39 cellular contexts compared by ENCODE assay signal in genomic region chr10:29314726-29315125, GRCh38. TPM values are rescaled to one million over a fixed set of nuclear protein-coding genes. Genes with fewer than 3 reads are reported as not detected.
"Had no signal": no experiment of that assay in that cellular context is flagged by ENCODE, and none has a peak within 500 bp of the region (broad histone marks: within the 10 kb centered on the region; RNA-seq: fewer than 3 reads in every experiment).

No MANE protein-coding gene starts in this region.

- H3K4me1 ChIP-seq: adrenal gland had no signal

- FAIRE-seq: astrocyte, TTC549 had no signal

- H3K27ac ChIP-seq: adrenal gland, body of pancreas, brain microvascular endothelial cell, breast epithelium, VCaP had no signal

- H3K4me3 Mint-ChIP-seq: activated B cell treated with CpG ODN at 0.5 μM for 24 hours; activated CD4-positive, alpha-beta memory T cell treated with anti-CD3 and anti-CD28 coated beads for 36 hours; activated CD4-positive, alpha-beta T cell treated with anti-CD3 and anti-CD28 coated beads, Interleukin-2, amount 10 ng/mL, durations not matched to agents 24 days and 14 days; activated CD8-positive, alpha-beta T cell treated with anti-CD3 and anti-CD28 coated beads for 36 hours; activated naive CD4-positive, alpha-beta T cell treated with anti-CD3 and anti-CD28 coated beads for 36 hours; activated naive CD8-positive, alpha-beta T cell treated with anti-CD3 and anti-CD28 coated beads for 36 hours; activated T-cell treated with anti-CD3 and anti-CD28 coated beads, Interleukin-2, amount 50 U/mL, for 4 hours; activated T-cell treated with anti-CD3 and anti-CD28 coated beads, Interleukin-2, amount 50 U/mL, for 72 hours; activated T-helper 1 cell treated with anti-CD3 and anti-CD28 coated beads, Interleukin-12 subunit alpha, Interleukin-12 subunit beta, Interleukin-2, Interleukin-4 antibody, amounts not matched to agents 30 ng/mL and 10 ng/mL and 1 ng/mL, durations not matched to agents 14 hours and 24 hours and 36 hours; activated T-helper 17 cell treated with anti-CD3 and anti-CD28 coated beads, Interleukin-2, amount 50 U/mL, for 72 hours; T-cell; T-helper 2 cell treated with Interferon-gamma antibody and Interleukin-4, amounts not matched to agents 5 μg/mL and 100 μg/mL, for 36 hours had no signal

- H3K27ac Mint-ChIP-seq: activated B cell treated with CpG ODN at 0.5 μM for 24 hours; activated CD4-positive, alpha-beta memory T cell treated with anti-CD3 and anti-CD28 coated beads for 36 hours; activated CD4-positive, alpha-beta T cell treated with anti-CD3 and anti-CD28 coated beads, Interleukin-2, amount 10 ng/mL, durations not matched to agents 24 days and 14 days; activated CD8-positive, alpha-beta T cell treated with anti-CD3 and anti-CD28 coated beads for 36 hours; activated naive CD4-positive, alpha-beta T cell treated with anti-CD3 and anti-CD28 coated beads for 36 hours; activated naive CD4-positive, alpha-beta T cell treated with anti-CD3 and anti-CD28 coated beads, Interleukin-2, amount 50 U/mL, for 72 hours; activated naive CD8-positive, alpha-beta T cell treated with anti-CD3 and anti-CD28 coated beads for 36 hours; activated T-cell treated with anti-CD3 and anti-CD28 coated beads, Interleukin-2, amount 50 U/mL, for 72 hours; activated T-helper 1 cell treated with anti-CD3 and anti-CD28 coated beads, Interleukin-12 subunit alpha, Interleukin-12 subunit beta, Interleukin-2, Interleukin-4 antibody, amounts not matched to agents 30 ng/mL and 10 ng/mL and 1 ng/mL, durations not matched to agents 14 hours and 24 hours and 36 hours; activated T-helper 17 cell treated with anti-CD3 and anti-CD28 coated beads, Interleukin-2, amount 50 U/mL, for 72 hours; T-cell; T-helper 2 cell treated with Interferon-gamma antibody and Interleukin-4, amounts not matched to agents 5 μg/mL and 100 μg/mL, for 36 hours had no signal

- DNase-seq: activated B cell treated with CpG ODN at 0.5 μM for 24 hours; activated CD4-positive, alpha-beta memory T cell treated with anti-CD3 and anti-CD28 coated beads for 36 hours; activated CD4-positive, alpha-beta T cell treated with anti-CD3 and anti-CD28 coated beads for 4 hours; activated CD4-positive, alpha-beta T cell treated with anti-CD3 and anti-CD28 coated beads, Interleukin-2, amount 10 ng/mL, durations not matched to agents 24 days and 14 days; activated CD4-positive, alpha-beta T cell treated with anti-CD3 and anti-CD28 coated beads, Interleukin-2, amount 50 U/mL, for 1 hour; activated CD4-positive, alpha-beta T cell treated with anti-CD3 and anti-CD28 coated beads, Interleukin-2, amount 50 U/mL, for 4 hours; activated CD4-positive, CD25-positive, alpha-beta regulatory T cell treated with anti-CD3 and anti-CD28 coated beads, Interleukin-2, amount 50 U/mL, for 72 hours; activated CD8-positive, alpha-beta memory T cell treated with anti-CD3 and anti-CD28 coated beads, Interleukin-2, amount 50 U/mL, for 4 hours; activated CD8-positive, alpha-beta T cell treated with anti-CD3 and anti-CD28 coated beads for 36 hours; activated effector memory CD4-positive, alpha-beta T cell treated with anti-CD3 and anti-CD28 coated beads, Interleukin-2, amount 50 U/mL, for 16 hours; activated gamma-delta T cell treated with Interleukin-2 at 50 U/mL for 16 hours; activated naive CD4-positive, alpha-beta T cell; activated naive CD4-positive, alpha-beta T cell treated with anti-CD3 and anti-CD28 coated beads for 36 hours; activated naive CD4-positive, alpha-beta T cell treated with anti-CD3 and anti-CD28 coated beads, Interleukin-2, amount 50 U/mL, for 16 hours; activated naive CD8-positive, alpha-beta T cell treated with anti-CD3 and anti-CD28 coated beads for 36 hours; activated T-cell treated with anti-CD3 and anti-CD28 coated beads for 4 hours; activated T-cell treated with anti-CD3 and anti-CD28 coated beads, Interleukin-2, amount 50 U/mL, for 1 hour; activated T-cell treated with anti-CD3 and anti-CD28 coated beads, Interleukin-2, amount 50 U/mL, for 4 hours; activated T-cell treated with anti-CD3 and anti-CD28 coated beads, Interleukin-2, amount 50 U/mL, for 72 hours; adrenal gland; amniotic stem cell; aorta; body of pancreas; brain microvascular endothelial cell; central memory CD4-positive, alpha-beta T cell; T-cell; T-helper 2 cell; T-helper 9 cell had no signal

- H3K36me3 Mint-ChIP-seq: activated CD4-positive, alpha-beta memory T cell treated with anti-CD3 and anti-CD28 coated beads for 36 hours; activated naive CD4-positive, alpha-beta T cell treated with anti-CD3 and anti-CD28 coated beads, Interleukin-2, amount 50 U/mL, for 72 hours; activated naive CD8-positive, alpha-beta T cell treated with anti-CD3 and anti-CD28 coated beads for 36 hours; T-cell had no signal

- H3K27me3 ChIP-seq: adrenal gland, body of pancreas, brain microvascular endothelial cell, breast epithelium had no signal

- ATAC-seq: activated CD8-positive, alpha-beta T cell treated with anti-CD3 and anti-CD28 coated beads for 36 hours; activated naive CD4-positive, alpha-beta T cell treated with anti-CD3 and anti-CD28 coated beads, Interleukin-2, amount 50 U/mL, for 72 hours; activated T-cell treated with anti-CD3 and anti-CD28 coated beads, Interleukin-2, amount 50 U/mL, for 4 hours; activated T-cell treated with anti-CD3 and anti-CD28 coated beads, Interleukin-2, amount 50 U/mL, for 72 hours; activated T-helper 17 cell treated with anti-CD3 and anti-CD28 coated beads, Interleukin-2, amount 50 U/mL, for 72 hours; body of pancreas; T-cell had no signal

- H3K36me3 ChIP-seq: adrenal gland, brain microvascular endothelial cell, breast epithelium had no signal

- H3K4me1 Mint-ChIP-seq: activated B cell treated with CpG ODN at 0.5 μM for 24 hours; activated CD4-positive, alpha-beta T cell treated with anti-CD3 and anti-CD28 coated beads, Interleukin-2, amount 10 ng/mL, durations not matched to agents 24 days and 14 days had no signal

- H3K4me3 ChIP-seq: adrenal gland, body of pancreas, breast epithelium had no signal

- H3K9me3 Mint-ChIP-seq: activated CD4-positive, alpha-beta memory T cell treated with anti-CD3 and anti-CD28 coated beads for 36 hours; activated CD4-positive, alpha-beta T cell treated with anti-CD3 and anti-CD28 coated beads, Interleukin-2, amount 10 ng/mL, durations not matched to agents 24 days and 14 days; activated CD8-positive, alpha-beta T cell treated with anti-CD3 and anti-CD28 coated beads for 36 hours; activated naive CD4-positive, alpha-beta T cell treated with anti-CD3 and anti-CD28 coated beads for 36 hours; activated naive CD4-positive, alpha-beta T cell treated with anti-CD3 and anti-CD28 coated beads, Interleukin-2, amount 50 U/mL, for 72 hours; activated naive CD8-positive, alpha-beta T cell treated with anti-CD3 and anti-CD28 coated beads for 36 hours; activated T-cell treated with anti-CD3 and anti-CD28 coated beads, Interleukin-2, amount 50 U/mL, for 4 hours; activated T-cell treated with anti-CD3 and anti-CD28 coated beads, Interleukin-2, amount 50 U/mL, for 72 hours; activated T-helper 1 cell treated with anti-CD3 and anti-CD28 coated beads, Interleukin-12 subunit alpha, Interleukin-12 subunit beta, Interleukin-2, Interleukin-4 antibody, amounts not matched to agents 30 ng/mL and 10 ng/mL and 1 ng/mL, durations not matched to agents 14 hours and 24 hours and 36 hours; activated T-helper 17 cell treated with anti-CD3 and anti-CD28 coated beads, Interleukin-2, amount 50 U/mL, for 72 hours; T-cell; T-helper 2 cell treated with Interferon-gamma antibody and Interleukin-4, amounts not matched to agents 5 μg/mL and 100 μg/mL, for 36 hours had no signal

- H3K9me3 ChIP-seq: adrenal gland, body of pancreas, breast epithelium had no signal

RNA-seq across cellular contexts. Expression of gene LYZL1, which starts 25.9 kb away (rescaled TPM):
- total RNA-seq: activated B cell treated with CpG ODN at 0.5 μM for 24 hours; activated CD4-positive, alpha-beta memory T cell treated with anti-CD3 and anti-CD28 coated beads for 36 hours; activated CD4-positive, alpha-beta T cell treated with anti-CD3 and anti-CD28 coated beads, Interleukin-2, amount 10 ng/mL, durations not matched to agents 24 days and 14 days; activated CD8-positive, alpha-beta memory T cell treated with anti-CD3 and anti-CD28 coated beads for 36 hours; activated CD8-positive, alpha-beta T cell treated with anti-CD3 and anti-CD28 coated beads for 36 hours; activated naive CD4-positive, alpha-beta T cell treated with anti-CD3 and anti-CD28 coated beads for 36 hours; activated naive CD4-positive, alpha-beta T cell treated with anti-CD3 and anti-CD28 coated beads, Interleukin-2, amount 50 U/mL, for 72 hours; activated naive CD8-positive, alpha-beta T cell treated with anti-CD3 and anti-CD28 coated beads for 36 hours; activated T-cell treated with anti-CD3 and anti-CD28 coated beads, Interleukin-2, amount 50 U/mL, for 4 hours; activated T-cell treated with anti-CD3 and anti-CD28 coated beads, Interleukin-2, amount 50 U/mL, for 72 hours; activated T-helper 1 cell treated with anti-CD3 and anti-CD28 coated beads, Interleukin-12 subunit alpha, Interleukin-12 subunit beta, Interleukin-2, Interleukin-4 antibody, amounts not matched to agents 30 ng/mL and 10 ng/mL and 1 ng/mL, durations not matched to agents 14 hours and 24 hours and 36 hours; activated T-helper 17 cell treated with anti-CD3 and anti-CD28 coated beads, Interleukin-2, amount 50 U/mL, for 72 hours; adrenal gland; aorta; astrocyte; body of pancreas; breast epithelium; cardiac septum; T-cell; T-helper 1 cell treated with Interleukin-12 subunit alpha and Interleukin-12 subunit beta and Interleukin-4 antibody, amounts not matched to agents 30 ng/mL and 1 ng/mL, for 36 hours had no signal
- polyA plus RNA-seq: adrenal gland, aorta had no signal
